Comparison of ENCODE assay signal across 1 cellular context in the genomic region with DNA sequence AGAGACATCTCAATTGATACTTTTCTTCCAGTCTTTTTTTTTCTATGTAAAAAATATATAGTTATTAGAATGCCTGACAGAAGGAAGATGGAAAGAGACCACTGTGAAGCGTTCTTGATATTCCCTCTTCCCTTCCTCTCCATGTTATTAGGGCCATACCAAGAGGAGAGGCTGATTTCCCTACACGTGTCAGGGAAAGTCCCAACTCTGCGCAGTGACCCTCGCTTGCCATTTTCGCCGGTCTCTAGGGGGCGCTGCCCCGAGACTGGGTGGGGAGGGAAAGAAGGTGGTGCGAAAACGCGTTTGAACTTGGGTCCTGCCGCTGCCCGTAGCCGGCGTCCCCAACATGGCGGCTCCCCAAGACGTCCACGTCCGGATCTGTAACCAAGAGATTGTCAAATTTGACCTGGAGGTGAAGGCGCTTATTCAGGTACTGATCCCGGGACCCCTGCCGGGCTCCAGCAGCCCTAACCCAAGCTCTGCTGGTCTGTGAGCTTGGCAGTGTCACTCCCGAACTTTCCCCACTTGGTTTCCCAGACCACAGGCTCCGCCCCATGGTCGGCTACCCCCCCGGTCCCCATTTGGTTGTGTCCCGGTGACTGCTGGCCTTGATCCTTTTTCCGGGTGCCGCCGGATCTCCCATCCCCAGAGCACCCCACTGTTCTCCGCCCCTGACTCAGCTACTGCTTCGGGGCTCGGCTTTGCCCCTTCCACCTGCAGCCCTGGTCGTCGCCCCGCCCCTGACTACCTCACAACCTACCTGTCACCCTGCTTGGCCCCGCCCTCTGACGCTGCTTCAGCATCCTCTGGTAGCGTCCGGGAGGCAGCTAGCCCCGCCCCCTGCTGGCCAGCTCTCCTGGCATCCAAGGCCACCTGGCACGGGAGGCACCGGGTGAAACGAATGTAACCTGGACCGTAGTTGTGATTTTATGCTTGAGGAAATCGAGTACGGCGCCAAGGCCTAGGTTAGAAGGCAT.
A peak's percentile ranks its signal among the peaks of the same experiment; 100 is the strongest.
TF ChIP-seq lines count a peak whose summit lies in the region.

A gene with protein sequence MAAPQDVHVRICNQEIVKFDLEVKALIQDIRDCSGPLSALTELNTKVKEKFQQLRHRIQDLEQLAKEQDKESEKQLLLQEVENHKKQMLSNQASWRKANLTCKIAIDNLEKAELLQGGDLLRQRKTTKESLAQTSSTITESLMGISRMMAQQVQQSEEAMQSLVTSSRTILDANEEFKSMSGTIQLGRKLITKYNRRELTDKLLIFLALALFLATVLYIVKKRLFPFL (plus strand): TSS at position 332 of the 977 bp plus-strand sequence. CDS start 15 bp downstream, at position 347.

TF ChIP-seq in HepG2, 621 proteins besides CTCF, POLR2A, EP300 and RAD21 (continued from another document and continues in another):
- TF ChIP-seq, protein P1, sequence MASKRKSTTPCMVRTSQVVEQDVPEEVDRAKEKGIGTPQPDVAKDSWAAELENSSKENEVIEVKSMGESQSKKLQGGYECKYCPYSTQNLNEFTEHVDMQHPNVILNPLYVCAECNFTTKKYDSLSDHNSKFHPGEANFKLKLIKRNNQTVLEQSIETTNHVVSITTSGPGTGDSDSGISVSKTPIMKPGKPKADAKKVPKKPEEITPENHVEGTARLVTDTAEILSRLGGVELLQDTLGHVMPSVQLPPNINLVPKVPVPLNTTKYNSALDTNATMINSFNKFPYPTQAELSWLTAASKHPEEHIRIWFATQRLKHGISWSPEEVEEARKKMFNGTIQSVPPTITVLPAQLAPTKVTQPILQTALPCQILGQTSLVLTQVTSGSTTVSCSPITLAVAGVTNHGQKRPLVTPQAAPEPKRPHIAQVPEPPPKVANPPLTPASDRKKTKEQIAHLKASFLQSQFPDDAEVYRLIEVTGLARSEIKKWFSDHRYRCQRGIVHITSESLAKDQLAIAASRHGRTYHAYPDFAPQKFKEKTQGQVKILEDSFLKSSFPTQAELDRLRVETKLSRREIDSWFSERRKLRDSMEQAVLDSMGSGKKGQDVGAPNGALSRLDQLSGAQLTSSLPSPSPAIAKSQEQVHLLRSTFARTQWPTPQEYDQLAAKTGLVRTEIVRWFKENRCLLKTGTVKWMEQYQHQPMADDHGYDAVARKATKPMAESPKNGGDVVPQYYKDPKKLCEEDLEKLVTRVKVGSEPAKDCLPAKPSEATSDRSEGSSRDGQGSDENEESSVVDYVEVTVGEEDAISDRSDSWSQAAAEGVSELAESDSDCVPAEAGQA (IDR thresholded peaks at IDR 0.05; ENCODE audit: low read depth) = peak; percentile 93
- TF ChIP-seq, protein P1 (CRISPR knock-in tag; IDR thresholded peaks at IDR 0.05; ENCODE audit: borderline replicate concordance) = no peak
- TF ChIP-seq POLR2AphosphoS5 (IDR thresholded peaks at IDR 0.05; ENCODE audit: low read depth, low read length) = peak; percentile 59
- TF ChIP-seq, protein P2, sequence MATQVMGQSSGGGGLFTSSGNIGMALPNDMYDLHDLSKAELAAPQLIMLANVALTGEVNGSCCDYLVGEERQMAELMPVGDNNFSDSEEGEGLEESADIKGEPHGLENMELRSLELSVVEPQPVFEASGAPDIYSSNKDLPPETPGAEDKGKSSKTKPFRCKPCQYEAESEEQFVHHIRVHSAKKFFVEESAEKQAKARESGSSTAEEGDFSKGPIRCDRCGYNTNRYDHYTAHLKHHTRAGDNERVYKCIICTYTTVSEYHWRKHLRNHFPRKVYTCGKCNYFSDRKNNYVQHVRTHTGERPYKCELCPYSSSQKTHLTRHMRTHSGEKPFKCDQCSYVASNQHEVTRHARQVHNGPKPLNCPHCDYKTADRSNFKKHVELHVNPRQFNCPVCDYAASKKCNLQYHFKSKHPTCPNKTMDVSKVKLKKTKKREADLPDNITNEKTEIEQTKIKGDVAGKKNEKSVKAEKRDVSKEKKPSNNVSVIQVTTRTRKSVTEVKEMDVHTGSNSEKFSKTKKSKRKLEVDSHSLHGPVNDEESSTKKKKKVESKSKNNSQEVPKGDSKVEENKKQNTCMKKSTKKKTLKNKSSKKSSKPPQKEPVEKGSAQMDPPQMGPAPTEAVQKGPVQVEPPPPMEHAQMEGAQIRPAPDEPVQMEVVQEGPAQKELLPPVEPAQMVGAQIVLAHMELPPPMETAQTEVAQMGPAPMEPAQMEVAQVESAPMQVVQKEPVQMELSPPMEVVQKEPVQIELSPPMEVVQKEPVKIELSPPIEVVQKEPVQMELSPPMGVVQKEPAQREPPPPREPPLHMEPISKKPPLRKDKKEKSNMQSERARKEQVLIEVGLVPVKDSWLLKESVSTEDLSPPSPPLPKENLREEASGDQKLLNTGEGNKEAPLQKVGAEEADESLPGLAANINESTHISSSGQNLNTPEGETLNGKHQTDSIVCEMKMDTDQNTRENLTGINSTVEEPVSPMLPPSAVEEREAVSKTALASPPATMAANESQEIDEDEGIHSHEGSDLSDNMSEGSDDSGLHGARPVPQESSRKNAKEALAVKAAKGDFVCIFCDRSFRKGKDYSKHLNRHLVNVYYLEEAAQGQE (IDR thresholded peaks at IDR 0.05; ENCODE audit: borderline replicate concordance in 1 of 2, low read depth in 1 of 2, low read length in 2 of 2) = peak in 1 of 2 experiments; percentile 67; a peak in 1 of 4 replicates
- no peak for TF ChIP-seq ZNF674 (CRISPR knock-in tag; IDR thresholded peaks at IDR 0.05; ENCODE audit: low read depth)
- no peak; the same call in 1 of the 2 replicates for TF ChIP-seq MTF2 (CRISPR knock-in tag; IDR thresholded peaks at IDR 0.05; ENCODE audit: borderline replicate concordance)
- peak; percentile 44; the same call in 1 of the 2 replicates for TF ChIP-seq ZNF543 (CRISPR knock-in tag; IDR thresholded peaks at IDR 0.05)
- TF ChIP-seq ZNF782 (CRISPR knock-in tag; IDR thresholded peaks at IDR 0.05; ENCODE audit: borderline replicate concordance) = no peak; the same call in 1 of the 2 replicates
- TF ChIP-seq ZBTB21 (CRISPR knock-in tag; IDR thresholded peaks at IDR 0.05) = no peak; the same call in 1 of the 2 replicates
- TF ChIP-seq, protein P3, sequence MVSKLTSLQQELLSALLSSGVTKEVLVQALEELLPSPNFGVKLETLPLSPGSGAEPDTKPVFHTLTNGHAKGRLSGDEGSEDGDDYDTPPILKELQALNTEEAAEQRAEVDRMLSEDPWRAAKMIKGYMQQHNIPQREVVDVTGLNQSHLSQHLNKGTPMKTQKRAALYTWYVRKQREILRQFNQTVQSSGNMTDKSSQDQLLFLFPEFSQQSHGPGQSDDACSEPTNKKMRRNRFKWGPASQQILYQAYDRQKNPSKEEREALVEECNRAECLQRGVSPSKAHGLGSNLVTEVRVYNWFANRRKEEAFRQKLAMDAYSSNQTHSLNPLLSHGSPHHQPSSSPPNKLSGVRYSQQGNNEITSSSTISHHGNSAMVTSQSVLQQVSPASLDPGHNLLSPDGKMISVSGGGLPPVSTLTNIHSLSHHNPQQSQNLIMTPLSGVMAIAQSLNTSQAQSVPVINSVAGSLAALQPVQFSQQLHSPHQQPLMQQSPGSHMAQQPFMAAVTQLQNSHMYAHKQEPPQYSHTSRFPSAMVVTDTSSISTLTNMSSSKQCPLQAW (CRISPR knock-in tag; IDR thresholded peaks at IDR 0.05) = peak; percentile 62; the same call in 1 of the 2 replicates
- no peak for TF ChIP-seq ZNF207 (IDR thresholded peaks at IDR 0.05; ENCODE audit: borderline replicate concordance)
- peak; percentile 91; the same call in 1 of the 2 replicates for TF ChIP-seq CBX5 (CRISPR knock-in tag; IDR thresholded peaks at IDR 0.05; ENCODE audit: borderline replicate concordance)
- TF ChIP-seq, protein P4, sequence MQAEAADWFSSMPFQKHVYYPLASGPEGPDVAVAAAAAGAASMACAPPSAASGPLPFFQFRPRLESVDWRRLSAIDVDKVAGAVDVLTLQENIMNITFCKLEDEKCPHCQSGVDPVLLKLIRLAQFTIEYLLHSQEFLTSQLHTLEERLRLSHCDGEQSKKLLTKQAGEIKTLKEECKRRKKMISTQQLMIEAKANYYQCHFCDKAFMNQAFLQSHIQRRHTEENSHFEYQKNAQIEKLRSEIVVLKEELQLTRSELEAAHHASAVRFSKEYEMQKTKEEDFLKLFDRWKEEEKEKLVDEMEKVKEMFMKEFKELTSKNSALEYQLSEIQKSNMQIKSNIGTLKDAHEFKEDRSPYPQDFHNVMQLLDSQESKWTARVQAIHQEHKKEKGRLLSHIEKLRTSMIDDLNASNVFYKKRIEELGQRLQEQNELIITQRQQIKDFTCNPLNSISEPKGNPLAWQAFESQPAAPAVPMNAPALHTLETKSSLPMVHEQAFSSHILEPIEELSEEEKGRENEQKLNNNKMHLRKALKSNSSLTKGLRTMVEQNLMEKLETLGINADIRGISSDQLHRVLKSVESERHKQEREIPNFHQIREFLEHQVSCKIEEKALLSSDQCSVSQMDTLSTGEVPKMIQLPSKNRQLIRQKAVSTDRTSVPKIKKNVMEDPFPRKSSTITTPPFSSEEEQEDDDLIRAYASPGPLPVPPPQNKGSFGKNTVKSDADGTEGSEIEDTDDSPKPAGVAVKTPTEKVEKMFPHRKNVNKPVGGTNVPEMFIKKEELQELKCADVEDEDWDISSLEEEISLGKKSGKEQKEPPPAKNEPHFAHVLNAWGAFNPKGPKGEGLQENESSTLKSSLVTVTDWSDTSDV (CRISPR knock-in tag; IDR thresholded peaks at IDR 0.05) = no peak
- TF ChIP-seq PAF1 (CRISPR knock-in tag; IDR thresholded peaks at IDR 0.05) = no peak
- 0 out of 2 replicates have a peak, but pooled peaks have one; percentile 9 for TF ChIP-seq ZNF616 (CRISPR knock-in tag; IDR thresholded peaks at IDR 0.05; ENCODE audit: low read depth)
- TF ChIP-seq, protein P5, sequence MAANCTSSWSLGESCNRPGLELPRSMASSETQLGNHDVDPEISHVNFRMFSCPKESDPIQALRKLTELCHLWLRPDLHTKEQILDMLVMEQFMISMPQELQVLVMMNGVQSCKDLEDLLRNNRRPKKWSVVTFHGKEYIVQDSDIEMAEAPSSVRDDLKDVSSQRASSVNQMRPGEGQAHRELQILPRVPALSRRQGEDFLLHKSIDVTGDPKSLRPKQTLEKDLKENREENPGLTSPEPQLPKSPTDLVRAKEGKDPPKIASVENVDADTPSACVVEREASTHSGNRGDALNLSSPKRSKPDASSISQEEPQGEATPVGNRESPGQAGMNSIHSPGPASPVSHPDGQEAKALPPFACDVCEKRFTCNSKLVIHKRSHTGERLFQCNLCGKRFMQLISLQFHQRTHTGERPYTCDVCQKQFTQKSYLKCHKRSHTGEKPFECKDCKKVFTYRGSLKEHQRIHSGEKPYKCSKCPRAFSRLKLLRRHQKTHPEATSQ (CRISPR knock-in tag; IDR thresholded peaks at IDR 0.05; ENCODE audit: borderline replicate concordance) = peak; percentile 85; the same call in 1 of the 2 replicates
- TF ChIP-seq, protein P6, sequence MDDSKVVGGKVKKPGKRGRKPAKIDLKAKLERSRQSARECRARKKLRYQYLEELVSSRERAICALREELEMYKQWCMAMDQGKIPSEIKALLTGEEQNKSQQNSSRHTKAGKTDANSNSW (CRISPR knock-in tag; IDR thresholded peaks at IDR 0.05; ENCODE audit: borderline replicate concordance) = no peak
- TF ChIP-seq ZNF292 (CRISPR knock-in tag; IDR thresholded peaks at IDR 0.05; ENCODE audit: borderline replicate concordance, low read depth) = no peak
- TF ChIP-seq, protein P7, sequence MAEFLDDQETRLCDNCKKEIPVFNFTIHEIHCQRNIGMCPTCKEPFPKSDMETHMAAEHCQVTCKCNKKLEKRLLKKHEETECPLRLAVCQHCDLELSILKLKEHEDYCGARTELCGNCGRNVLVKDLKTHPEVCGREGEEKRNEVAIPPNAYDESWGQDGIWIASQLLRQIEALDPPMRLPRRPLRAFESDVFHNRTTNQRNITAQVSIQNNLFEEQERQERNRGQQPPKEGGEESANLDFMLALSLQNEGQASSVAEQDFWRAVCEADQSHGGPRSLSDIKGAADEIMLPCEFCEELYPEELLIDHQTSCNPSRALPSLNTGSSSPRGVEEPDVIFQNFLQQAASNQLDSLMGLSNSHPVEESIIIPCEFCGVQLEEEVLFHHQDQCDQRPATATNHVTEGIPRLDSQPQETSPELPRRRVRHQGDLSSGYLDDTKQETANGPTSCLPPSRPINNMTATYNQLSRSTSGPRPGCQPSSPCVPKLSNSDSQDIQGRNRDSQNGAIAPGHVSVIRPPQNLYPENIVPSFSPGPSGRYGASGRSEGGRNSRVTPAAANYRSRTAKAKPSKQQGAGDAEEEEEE (CRISPR knock-in tag; IDR thresholded peaks at IDR 0.05; ENCODE audit: borderline replicate concordance) = no peak; the same call in 1 of the 2 replicates
- peak; percentile 59; the same call in 1 of the 2 replicates for TF ChIP-seq ZC3H13 (CRISPR knock-in tag; IDR thresholded peaks at IDR 0.05)
- TF ChIP-seq, protein P8, sequence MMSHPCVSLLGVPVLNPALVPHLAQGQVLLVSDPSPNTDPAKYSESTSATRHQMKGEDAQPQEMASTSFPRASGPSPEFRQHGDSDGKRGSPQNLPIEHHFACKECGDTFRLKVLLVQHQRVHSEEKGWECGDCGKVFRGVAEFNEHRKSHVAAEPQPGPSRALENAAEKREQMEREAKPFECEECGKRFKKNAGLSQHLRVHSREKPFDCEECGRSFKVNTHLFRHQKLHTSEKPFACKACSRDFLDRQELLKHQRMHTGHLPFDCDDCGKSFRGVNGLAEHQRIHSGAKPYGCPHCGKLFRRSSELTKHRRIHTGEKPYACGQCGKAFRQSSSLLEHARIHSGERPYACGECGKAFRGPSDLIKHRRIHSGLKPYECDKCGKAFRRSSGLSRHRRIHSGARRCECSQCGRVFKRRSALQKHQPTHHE (CRISPR knock-in tag; IDR thresholded peaks at IDR 0.05; ENCODE audit: borderline replicate concordance) = no peak
- no peak for TF ChIP-seq ZNF234 (CRISPR knock-in tag; conservative IDR thresholded peaks at IDR 0.05)
- TF ChIP-seq, protein P9, sequence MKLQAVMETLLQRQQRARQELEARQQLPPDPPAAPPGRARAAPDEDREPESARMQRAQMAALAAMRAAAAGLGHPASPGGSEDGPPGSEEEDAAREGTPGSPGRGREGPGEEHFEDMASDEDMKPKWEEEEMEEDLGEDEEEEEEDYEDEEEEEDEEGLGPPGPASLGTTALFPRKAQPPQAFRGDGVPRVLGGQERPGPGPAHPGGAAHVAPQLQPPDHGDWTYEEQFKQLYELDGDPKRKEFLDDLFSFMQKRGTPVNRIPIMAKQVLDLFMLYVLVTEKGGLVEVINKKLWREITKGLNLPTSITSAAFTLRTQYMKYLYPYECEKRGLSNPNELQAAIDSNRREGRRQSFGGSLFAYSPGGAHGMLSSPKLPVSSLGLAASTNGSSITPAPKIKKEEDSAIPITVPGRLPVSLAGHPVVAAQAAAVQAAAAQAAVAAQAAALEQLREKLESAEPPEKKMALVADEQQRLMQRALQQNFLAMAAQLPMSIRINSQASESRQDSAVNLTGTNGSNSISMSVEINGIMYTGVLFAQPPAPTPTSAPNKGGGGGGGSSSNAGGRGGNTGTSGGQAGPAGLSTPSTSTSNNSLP (IDR thresholded peaks at IDR 0.05; ENCODE audit: low read depth, low read length) = no peak
